ENCODE assay signal across 9 cellular contexts in the genomic region with DNA sequence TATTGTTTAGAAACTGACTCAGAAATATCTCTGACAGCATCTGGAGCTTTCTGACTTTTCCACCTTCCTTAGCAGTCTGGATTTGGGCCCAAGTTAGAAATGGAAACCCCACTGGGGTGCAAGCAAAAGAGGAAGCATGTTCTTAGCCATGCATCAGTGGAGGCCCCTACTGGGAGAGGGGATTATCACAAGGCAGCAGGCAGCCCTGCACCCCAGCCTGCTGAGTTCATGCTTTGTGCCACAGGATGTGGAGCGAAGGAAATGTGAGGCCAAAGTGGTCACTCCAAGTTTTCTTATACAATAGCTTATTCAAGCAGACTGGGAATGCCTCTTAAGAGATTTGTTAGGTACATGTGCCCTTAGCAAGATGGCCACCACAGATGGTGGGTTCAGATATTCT.
A peak's percentile ranks its signal among the peaks of the same experiment; 100 is the strongest.
DNase-seq lines count a peak whose midpoint lies in the region; ATAC-seq and TF ChIP-seq lines count a peak whose summit lies in the region.
"Had no signal": no experiment of that assay in that cellular context is flagged by ENCODE, and none has a peak within 500 bp of the region (broad histone marks: within the 10 kb centered on the region; RNA-seq: fewer than 3 reads in every experiment).

No MANE protein-coding gene starts in this region.

- intact Hi-C loops in activated T-helper 1 cell treated with anti-CD3 and anti-CD28 coated beads, Interleukin-12 subunit alpha, Interleukin-12 subunit beta, Interleukin-2, Interleukin-4 antibody, amounts not matched to agents 30 ng/mL and 10 ng/mL and 1 ng/mL, durations not matched to agents 14 hours and 24 hours and 36 hours (cut with micrococcal nuclease) = no loop called here
- intact Hi-C loops in Right ventricle myocardium inferior (cut with DNase I) = no loop called here

- CTCF ChIA-PET in activated CD4-positive, alpha-beta T cell treated with anti-CD3 and anti-CD28 coated beads, Interleukin-2, amount 10 ng/mL, durations not matched to agents 7 days and 5 days (lab: Charles Lee) = no interaction called here
- CTCF ChIA-PET in activated CD8-positive, alpha-beta T cell treated with anti-CD3 and anti-CD28 coated beads, Interleukin-2, amount 10 ng/mL, durations not matched to agents 7 days and 5 days (lab: Charles Lee) = no interaction called here

- no peaks in the 10 kb centered on the region for H3K9me3 Mint-ChIP-seq in activated CD4-positive, alpha-beta T cell treated with anti-CD3 and anti-CD28 coated beads, Interleukin-2, amount 10 ng/mL, durations not matched to agents 7 days and 5 days
- no peaks in the 10 kb centered on the region for H3K9me3 Mint-ChIP-seq in activated CD8-positive, alpha-beta T cell treated with anti-CD3 and anti-CD28 coated beads, Interleukin-2, amount 10 ng/mL, durations not matched to agents 7 days and 5 days (ENCODE audit: insufficient read depth)
- H3K9me3 Mint-ChIP-seq in neural crest cell = no peaks in the 10 kb centered on the region
- H3K9me3 Mint-ChIP-seq in activated T-helper 1 cell treated with anti-CD3 and anti-CD28 coated beads, Interleukin-12 subunit alpha, Interleukin-12 subunit beta, Interleukin-2, Interleukin-4 antibody, amounts not matched to agents 30 ng/mL and 10 ng/mL and 1 ng/mL, durations not matched to agents 14 hours and 24 hours and 36 hours = no peaks in the 10 kb centered on the region
- H3K9me3 Mint-ChIP-seq: activated naive CD4-positive, alpha-beta T cell treated with anti-CD3 and anti-CD28 coated beads, Interleukin-2, amount 50 U/mL, for 24 hours had no signal

- H3K36me3 Mint-ChIP-seq in activated CD4-positive, alpha-beta T cell treated with anti-CD3 and anti-CD28 coated beads, Interleukin-2, amount 10 ng/mL, durations not matched to agents 7 days and 5 days (ENCODE audit: low read depth) = no peaks in the 10 kb centered on the region
- no peaks in the 10 kb centered on the region for H3K36me3 Mint-ChIP-seq in activated CD8-positive, alpha-beta T cell treated with anti-CD3 and anti-CD28 coated beads, Interleukin-2, amount 10 ng/mL, durations not matched to agents 7 days and 5 days (ENCODE audit: low read depth)
- H3K36me3 Mint-ChIP-seq in neural crest cell (ENCODE audit: low read depth) = peaks cover 2% of the 10 kb centered on the region
- H3K36me3 Mint-ChIP-seq in activated T-helper 1 cell treated with anti-CD3 and anti-CD28 coated beads, Interleukin-12 subunit alpha, Interleukin-12 subunit beta, Interleukin-2, Interleukin-4 antibody, amounts not matched to agents 30 ng/mL and 10 ng/mL and 1 ng/mL, durations not matched to agents 14 hours and 24 hours and 36 hours (ENCODE audit: low read depth) = no peaks in the 10 kb centered on the region
- H3K36me3 Mint-ChIP-seq: activated naive CD4-positive, alpha-beta T cell treated with anti-CD3 and anti-CD28 coated beads, Interleukin-2, amount 50 U/mL, for 24 hours had no signal

- no peak overlapping the region for H3K27ac Mint-ChIP-seq in activated CD4-positive, alpha-beta T cell treated with anti-CD3 and anti-CD28 coated beads, Interleukin-2, amount 10 ng/mL, durations not matched to agents 7 days and 5 days
- no peak overlapping the region for H3K27ac Mint-ChIP-seq in activated CD8-positive, alpha-beta T cell treated with anti-CD3 and anti-CD28 coated beads, Interleukin-2, amount 10 ng/mL, durations not matched to agents 7 days and 5 days
- no peak overlapping the region for H3K27ac Mint-ChIP-seq in neural crest cell (ENCODE audit: unreplicated experiment)
- H3K27ac Mint-ChIP-seq in activated T-helper 1 cell treated with anti-CD3 and anti-CD28 coated beads, Interleukin-12 subunit alpha, Interleukin-12 subunit beta, Interleukin-2, Interleukin-4 antibody, amounts not matched to agents 30 ng/mL and 10 ng/mL and 1 ng/mL, durations not matched to agents 14 hours and 24 hours and 36 hours = no peak overlapping the region
- H3K27ac Mint-ChIP-seq: activated naive CD4-positive, alpha-beta T cell treated with anti-CD3 and anti-CD28 coated beads, Interleukin-2, amount 50 U/mL, for 24 hours had no signal

- H3K4me3 Mint-ChIP-seq in activated CD4-positive, alpha-beta T cell treated with anti-CD3 and anti-CD28 coated beads, Interleukin-2, amount 10 ng/mL, durations not matched to agents 7 days and 5 days = no peak overlapping the region
- no peak overlapping the region for H3K4me3 Mint-ChIP-seq in activated CD8-positive, alpha-beta T cell treated with anti-CD3 and anti-CD28 coated beads, Interleukin-2, amount 10 ng/mL, durations not matched to agents 7 days and 5 days
- no peak overlapping the region for H3K4me3 Mint-ChIP-seq in neural crest cell
- no peak overlapping the region for H3K4me3 Mint-ChIP-seq in activated T-helper 1 cell treated with anti-CD3 and anti-CD28 coated beads, Interleukin-12 subunit alpha, Interleukin-12 subunit beta, Interleukin-2, Interleukin-4 antibody, amounts not matched to agents 30 ng/mL and 10 ng/mL and 1 ng/mL, durations not matched to agents 14 hours and 24 hours and 36 hours
- H3K4me3 Mint-ChIP-seq: activated naive CD4-positive, alpha-beta T cell treated with anti-CD3 and anti-CD28 coated beads, Interleukin-2, amount 50 U/mL, for 24 hours had no signal

- DNase-seq in activated CD4-positive, alpha-beta T cell treated with anti-CD3 and anti-CD28 coated beads for 48 hours = peak; percentile 3
- no peak for DNase-seq in activated CD4-positive, alpha-beta T cell treated with anti-CD3 and anti-CD28 coated beads, Interleukin-2, amount 10 ng/mL, durations not matched to agents 7 days and 5 days
- DNase-seq in activated CD8-positive, alpha-beta T cell treated with anti-CD3 and anti-CD28 coated beads, Interleukin-2, amount 10 ng/mL, durations not matched to agents 7 days and 5 days = peak; percentile 22
- DNase-seq in neural crest cell (ENCODE audit: low read depth, low spot score) = peak; percentile 34
- no peak for DNase-seq in activated T-helper 1 cell treated with anti-CD3 and anti-CD28 coated beads, Interleukin-12 subunit alpha, Interleukin-12 subunit beta, Interleukin-2, Interleukin-4 antibody, amounts not matched to agents 30 ng/mL and 10 ng/mL and 1 ng/mL, durations not matched to agents 14 hours and 24 hours and 36 hours (ENCODE audit: low spot score)
- DNase-seq in Right ventricle myocardium inferior (ENCODE audit: missing footprints) = no peak

- no peaks in the 10 kb centered on the region for H3K4me1 Mint-ChIP-seq in activated CD4-positive, alpha-beta T cell treated with anti-CD3 and anti-CD28 coated beads, Interleukin-2, amount 10 ng/mL, durations not matched to agents 7 days and 5 days
- H3K4me1 Mint-ChIP-seq in activated CD8-positive, alpha-beta T cell treated with anti-CD3 and anti-CD28 coated beads, Interleukin-2, amount 10 ng/mL, durations not matched to agents 7 days and 5 days (ENCODE audit: low read depth) = no peaks in the 10 kb centered on the region
- H3K4me1 Mint-ChIP-seq in neural crest cell = peaks cover 20% of the 10 kb centered on the region
- H3K4me1 Mint-ChIP-seq in activated T-helper 1 cell treated with anti-CD3 and anti-CD28 coated beads, Interleukin-12 subunit alpha, Interleukin-12 subunit beta, Interleukin-2, Interleukin-4 antibody, amounts not matched to agents 30 ng/mL and 10 ng/mL and 1 ng/mL, durations not matched to agents 14 hours and 24 hours and 36 hours (ENCODE audit: low read depth) = no peaks in the 10 kb centered on the region
- H3K4me1 Mint-ChIP-seq: activated naive CD4-positive, alpha-beta T cell treated with anti-CD3 and anti-CD28 coated beads, Interleukin-2, amount 50 U/mL, for 24 hours had no signal

- H3K27me3 Mint-ChIP-seq in activated CD4-positive, alpha-beta T cell treated with anti-CD3 and anti-CD28 coated beads, Interleukin-2, amount 10 ng/mL, durations not matched to agents 7 days and 5 days = peaks cover 5% of the 10 kb centered on the region
- H3K27me3 Mint-ChIP-seq in activated CD8-positive, alpha-beta T cell treated with anti-CD3 and anti-CD28 coated beads, Interleukin-2, amount 10 ng/mL, durations not matched to agents 7 days and 5 days (ENCODE audit: low read depth) = peaks cover 2% of the 10 kb centered on the region
- H3K27me3 Mint-ChIP-seq in neural crest cell (ENCODE audit: low read depth) = no peaks in the 10 kb centered on the region
- H3K27me3 Mint-ChIP-seq in activated T-helper 1 cell treated with anti-CD3 and anti-CD28 coated beads, Interleukin-12 subunit alpha, Interleukin-12 subunit beta, Interleukin-2, Interleukin-4 antibody, amounts not matched to agents 30 ng/mL and 10 ng/mL and 1 ng/mL, durations not matched to agents 14 hours and 24 hours and 36 hours (ENCODE audit: insufficient read depth) = peaks cover 2% of the 10 kb centered on the region
- H3K27me3 Mint-ChIP-seq: activated naive CD4-positive, alpha-beta T cell treated with anti-CD3 and anti-CD28 coated beads, Interleukin-2, amount 50 U/mL, for 24 hours had no signal

- ATAC-seq in HG03520 (IDR thresholded peaks at IDR 0.05; ENCODE audit: unreplicated experiment) (peak; percentile 68), Right ventricle myocardium inferior (no peak), HG02870 (IDR thresholded peaks at IDR 0.05; ENCODE audit: unreplicated experiment) (no peak)
- no peak for ATAC-seq in activated CD8-positive, alpha-beta T cell treated with anti-CD3 and anti-CD28 coated beads, Interleukin-2, amount 10 ng/mL, durations not matched to agents 7 days and 5 days

- POLR2A ChIA-PET in activated CD4-positive, alpha-beta T cell treated with anti-CD3 and anti-CD28 coated beads, Interleukin-2, amount 10 ng/mL, durations not matched to agents 7 days and 5 days (lab: Charles Lee) = no interaction called here
- POLR2A ChIA-PET in activated CD8-positive, alpha-beta T cell treated with anti-CD3 and anti-CD28 coated beads, Interleukin-2, amount 10 ng/mL, durations not matched to agents 7 days and 5 days (lab: Charles Lee) = no interaction called here

- TF ChIP-seq CTCF in neural crest cell (conservative IDR thresholded peaks at IDR 0.05) = peak; percentile 51

Comparison
In these comparisons a context has a peak if more than half of its experiments do, and no peak if none do; other contexts are left out.
1. DNase-seq: peak in activated CD4-positive, alpha-beta T cell treated with anti-CD3 and anti-CD28 coated beads for 48 hours (single experiment), activated CD8-positive, alpha-beta T cell treated with anti-CD3 and anti-CD28 coated beads, Interleukin-2, amount 10 ng/mL, durations not matched to agents 7 days and 5 days (single experiment) and neural crest cell (single experiment); none in activated CD4-positive, alpha-beta T cell treated with anti-CD3 and anti-CD28 coated beads, Interleukin-2, amount 10 ng/mL, durations not matched to agents 7 days and 5 days (single experiment), activated T-helper 1 cell treated with anti-CD3 and anti-CD28 coated beads, Interleukin-12 subunit alpha, Interleukin-12 subunit beta, Interleukin-2, Interleukin-4 antibody, amounts not matched to agents 30 ng/mL and 10 ng/mL and 1 ng/mL, durations not matched to agents 14 hours and 24 hours and 36 hours (single experiment) and Right ventricle myocardium inferior (single experiment).